Comparison of ENCODE assay signal across 13 cellular contexts in the genomic region with DNA sequence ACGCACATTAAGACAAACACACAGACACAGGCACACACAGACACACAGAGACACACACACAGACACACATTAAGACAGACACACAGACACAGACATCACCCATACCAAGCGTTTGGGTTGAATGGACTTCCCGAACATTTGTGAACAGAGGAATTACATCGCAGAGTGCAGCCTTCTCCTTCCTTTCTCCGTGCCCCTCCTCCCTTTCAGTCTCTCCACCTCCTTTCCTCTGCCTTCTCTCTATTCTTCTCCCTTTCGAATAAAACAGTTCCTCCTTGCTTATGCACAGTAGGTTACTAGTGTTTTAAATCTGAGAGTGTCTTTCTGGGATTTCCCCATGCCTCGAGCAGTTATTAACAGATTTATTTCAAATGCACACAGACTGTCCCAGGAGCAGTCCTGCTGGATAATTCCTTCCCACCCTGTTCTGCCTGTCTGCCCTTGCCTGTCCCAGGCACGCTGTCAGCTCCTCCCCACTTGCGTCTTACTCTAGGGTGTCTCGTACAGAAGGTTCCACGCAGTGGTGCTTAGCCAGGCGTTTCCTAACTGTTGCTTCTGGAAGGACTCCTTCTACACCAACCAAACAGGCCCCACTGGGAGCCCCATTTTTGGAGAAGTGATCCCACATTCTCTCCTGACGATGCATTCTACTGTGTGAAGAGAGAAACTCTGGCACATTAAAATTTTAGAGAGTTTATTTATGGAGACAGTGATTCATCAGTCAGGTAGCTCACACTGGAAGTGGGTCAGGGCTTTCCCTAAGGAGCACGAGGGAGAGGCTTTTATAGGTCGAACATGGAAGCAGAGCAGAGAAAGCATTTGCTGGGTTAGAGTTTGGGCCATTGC.
A peak's percentile ranks its signal among the peaks of the same experiment; 100 is the strongest.
DNase-seq lines count a peak whose midpoint lies in the region; ATAC-seq, FAIRE-seq and TF ChIP-seq lines count a peak whose summit lies in the region.
"Had no signal": no experiment of that assay in that cellular context is flagged by ENCODE, and none has a peak within 500 bp of the region (broad histone marks: within the 10 kb centered on the region; RNA-seq: fewer than 3 reads in every experiment).

No MANE protein-coding gene starts in this region.

- peak overlapping the region; percentile 46 to 58 for H3K9ac ChIP-seq in stomach smooth muscle (ENCODE audit: low read length in 2 of 2)

- H3K27me3 Mint-ChIP-seq in HFFc6 (ENCODE audit: insufficient read depth), result peaks cover 9% of the 10 kb centered on the region; the same call in 1 of the 2 replicates

- intact Hi-C loops in breast epithelium (cut with DNase I; ENCODE audit: low total_unique reads), result no loop called here

- DNase-seq in HFFc6, result peak; percentile 14
- DNase-seq in breast epithelium (ENCODE audit: low spot score in 2 of 2), result peak in 1 of 2 donors; percentile 26
- peak; percentile 75 for DNase-seq in kidney tubule cell (ENCODE audit: low spot score)
- no peak for DNase-seq in GM19239 (ENCODE audit: insufficient read length, low spot score)
- no peak for DNase-seq in AG20443 (ENCODE audit: low spot score)
- DNase-seq: brain microvascular endothelial cell, NCI-H1694 had no signal

- TF ChIP-seq CTCF in HFFc6 (IDR thresholded peaks at IDR 0.05) (no peak), breast epithelium (IDR thresholded peaks at IDR 0.05) (no peak)

- H3K4me1 Mint-ChIP-seq in HFFc6 (ENCODE audit: low read depth), result no peaks in the 10 kb centered on the region

- no peak for FAIRE-seq in GM19239 (lab: Jason Lieb, UNC)
- FAIRE-seq: D721Med, H54 had no signal

- TF ChIP-seq POLR2A in breast epithelium (IDR thresholded peaks at IDR 0.05), result no peak

- H3K4me3 Mint-ChIP-seq in HFFc6, result no peak overlapping the region

- no peak overlapping the region for H3K27ac Mint-ChIP-seq in HFFc6

- H3K36me3 ChIP-seq in breast epithelium (no peaks in the 10 kb centered on the region), stomach smooth muscle (ENCODE audit: control insufficient read depth in 2 of 2, insufficient read depth in 2 of 2, low read length in 2 of 2) (no peaks in the 10 kb centered on the region)
- H3K36me3 ChIP-seq: brain microvascular endothelial cell, SJSA1 had no signal

- no peak for ATAC-seq in HG03457 (IDR thresholded peaks at IDR 0.05; ENCODE audit: unreplicated experiment)
- ATAC-seq in GM19463 (IDR thresholded peaks at IDR 0.05; ENCODE audit: unreplicated experiment), result no peak

- H3K9me3 Mint-ChIP-seq in HFFc6, result no peaks in the 10 kb centered on the region

- no peaks in the 10 kb centered on the region for H3K9me3 ChIP-seq in breast epithelium
- H3K9me3 ChIP-seq in stomach smooth muscle (ENCODE audit: control insufficient read depth in 2 of 2, low read length in 2 of 2), result no peaks in the 10 kb centered on the region
- H3K9me3 ChIP-seq: SJSA1 had no signal

- H3K27me3 ChIP-seq in breast epithelium (no peaks in the 10 kb centered on the region), stomach smooth muscle (ENCODE audit: control insufficient read depth in 1 of 2, insufficient read depth in 2 of 2, low read length in 2 of 2) (peaks cover 0 to 4% of the 10 kb centered on the region in 2 donors)
- H3K27me3 ChIP-seq: brain microvascular endothelial cell, SJSA1 had no signal

- no peaks in the 10 kb centered on the region for H3K36me3 Mint-ChIP-seq in HFFc6 (ENCODE audit: low read depth)

- H3K4me1 ChIP-seq in breast epithelium (no peaks in the 10 kb centered on the region), stomach smooth muscle (ENCODE audit: control insufficient read depth, insufficient read depth, low read length) (peaks cover 11% of the 10 kb centered on the region)

- peak overlapping the region; percentile 17 to 49 (median 17) for H3K4me3 ChIP-seq in breast epithelium
- H3K4me3 ChIP-seq in stomach smooth muscle (ENCODE audit: low read length in 2 of 2), result peak overlapping the region; percentile 33 to 66
- H3K4me3 ChIP-seq: SJSA1 had no signal

- H3K27ac ChIP-seq in breast epithelium (peak overlapping the region in 1 of 2 donors; percentile 68), stomach smooth muscle (ENCODE audit: low read length) (peak overlapping the region; percentile 67)
- H3K27ac ChIP-seq: brain microvascular endothelial cell, SJSA1 had no signal

Comparison
In these comparisons a context has a peak if more than half of its experiments do, and no peak if none do; other contexts are left out.
1. DNase-seq: peak in HFFc6 (single experiment) and kidney tubule cell (single experiment); none in GM19239 (single experiment) and AG20443 (single experiment).